ENCODE assay signal across 14 cellular contexts in genomic region chr2:43026451-43027102, GRCh38.
A peak's percentile ranks its signal among the peaks of the same experiment; 100 is the strongest.
DNase-seq lines count a peak whose midpoint lies in the region; ATAC-seq and TF ChIP-seq lines count a peak whose summit lies in the region.
"Had no signal": no experiment of that assay in that cellular context is flagged by ENCODE, and none has a peak within 500 bp of the region (broad histone marks: within the 10 kb centered on the region; RNA-seq: fewer than 3 reads in every experiment).

No MANE protein-coding gene starts in this region.

- TF ChIP-seq POLR2A in tibial nerve (IDR thresholded peaks at IDR 0.05) = no peak

- H2AFZ ChIP-seq in neural progenitor cell (replicated peaks) = no peak overlapping the region

- H3K9me3 ChIP-seq in T-helper 17 cell (ENCODE audit: control insufficient read depth, low read length, poor library complexity, severe bottlenecking) (no peaks in the 10 kb centered on the region), left ventricle myocardium inferior (replicated peaks) (peaks cover 7% of the 10 kb centered on the region), neural progenitor cell (ENCODE audit: low read depth) (no peaks in the 10 kb centered on the region), tibial nerve (peaks cover 0 to 6% (median 0%) of the 10 kb centered on the region in 4 donors)
- H3K9me3 ChIP-seq: prostate gland had no signal

- H3K4me3 ChIP-seq in left ventricle myocardium inferior = no peak overlapping the region
- H3K4me3 ChIP-seq in neural progenitor cell = no peak overlapping the region
- H3K4me3 ChIP-seq in tibial nerve = no peak overlapping the region
- H3K4me3 ChIP-seq: prostate gland had no signal

- H3K27me3 ChIP-seq in left ventricle myocardium inferior (ENCODE audit: low read depth) (no peaks in the 10 kb centered on the region), neural progenitor cell (no peaks in the 10 kb centered on the region), tibial nerve (no peaks in the 10 kb centered on the region)
- H3K27me3 ChIP-seq: foreskin keratinocyte had no signal

- H3K4me1 Mint-ChIP-seq in T-helper 17 cell = peaks cover 7% of the 10 kb centered on the region
- H3K4me1 Mint-ChIP-seq in neural progenitor cell = peaks cover 26% of the 10 kb centered on the region

- H3K4me3 Mint-ChIP-seq in T-helper 17 cell (no peak overlapping the region), neural progenitor cell (no peak overlapping the region)
- H3K4me3 Mint-ChIP-seq: activated naive CD4-positive, alpha-beta T cell treated with anti-CD3 and anti-CD28 coated beads for 36 hours; H9; WTC11 had no signal

- H3K36me3 Mint-ChIP-seq in T-helper 17 cell (ENCODE audit: low read depth) (peaks cover 4% of the 10 kb centered on the region), neural progenitor cell (peaks cover 5% of the 10 kb centered on the region)

- no peak overlapping the region for H3K4me2 ChIP-seq in neural progenitor cell

- peak overlapping the region; percentile 39 for H3K27ac ChIP-seq in left ventricle myocardium inferior (replicated peaks)
- no peak overlapping the region for H3K27ac ChIP-seq in neural progenitor cell
- peak overlapping the region; percentile 36 to 80 (median 58) for H3K27ac ChIP-seq in tibial nerve
- H3K27ac ChIP-seq: foreskin keratinocyte, prostate gland had no signal

- peak overlapping the region; percentile 62 for H3K27ac Mint-ChIP-seq in T-helper 17 cell
- H3K27ac Mint-ChIP-seq in neural progenitor cell = peak overlapping the region; percentile 58
- H3K27ac Mint-ChIP-seq: activated naive CD4-positive, alpha-beta T cell treated with anti-CD3 and anti-CD28 coated beads for 36 hours; WTC11 had no signal

- TF ChIP-seq CTCF in left ventricle myocardium inferior (IDR thresholded peaks at IDR 0.05; ENCODE audit: borderline replicate concordance) (no peak), neural progenitor cell (IDR thresholded peaks at IDR 0.05) (no peak), tibial nerve (IDR thresholded peaks at IDR 0.05) (no peak)

- peaks cover 4% of the 10 kb centered on the region for H3K27me3 Mint-ChIP-seq in T-helper 17 cell
- H3K27me3 Mint-ChIP-seq in neural progenitor cell (ENCODE audit: insufficient read depth, low read depth) = peaks cover 15% of the 10 kb centered on the region

- H3K9ac ChIP-seq in neural progenitor cell = no peak overlapping the region

- ATAC-seq in T-helper 17 cell = no peak
- no peak for ATAC-seq in HG03378 (IDR thresholded peaks at IDR 0.05; ENCODE audit: unreplicated experiment)
- ATAC-seq: foreskin keratinocyte, Panc1, WTC11 had no signal

- no peaks in the 10 kb centered on the region for H4K20me1 ChIP-seq in neural progenitor cell (ENCODE audit: low read depth)

- WGBS in tibial nerve, 2 donors = 72% methylated on average over 13 to 17 of the region's 17 CpGs

- no peaks in the 10 kb centered on the region for H3K79me2 ChIP-seq in neural progenitor cell (ENCODE audit: low read depth)

- peaks cover 11% of the 10 kb centered on the region for H3K9me3 Mint-ChIP-seq in neural progenitor cell

- H3K36me3 ChIP-seq in left ventricle myocardium inferior (no peaks in the 10 kb centered on the region), neural progenitor cell (no peaks in the 10 kb centered on the region), tibial nerve (no peaks in the 10 kb centered on the region)
- H3K36me3 ChIP-seq: prostate gland had no signal

- DNase-seq in T-helper 17 cell = no peak
- DNase-seq in left ventricle myocardium inferior = no peak
- DNase-seq in neural progenitor cell (ENCODE audit: low spot score) = no peak
- DNase-seq in tibial nerve (ENCODE audit: low spot score in 2 of 2) = no peak
- no peak for DNase-seq in activated CD4-positive, alpha-beta T cell treated with anti-CD3 and anti-CD28 coated beads for 48 hours
- DNase-seq in activated naive CD4-positive, alpha-beta T cell (lab: John Stamatoyannopoulos, UW) = no peak
- DNase-seq: activated naive CD4-positive, alpha-beta T cell treated with anti-CD3 and anti-CD28 coated beads for 36 hours; foreskin keratinocyte; H9; NCI-H748 treated with DMSO at 0.1 percent for 48 hours had no signal

- peaks cover 7% of the 10 kb centered on the region for H3F3A ChIP-seq in neural progenitor cell (ENCODE audit: low read depth)

- intact Hi-C loops in left ventricle myocardium inferior (cut with micrococcal nuclease) = loop anchor here (5.0 kb wide), 1 partner anchor 201 kb away; the partner anchor contains the start of gene ZFP36L2

- TF ChIP-seq EP300 in tibial nerve (IDR thresholded peaks at IDR 0.05) = no peak

- H3K4me1 ChIP-seq in left ventricle myocardium inferior (peaks cover 28% of the 10 kb centered on the region), neural progenitor cell (peaks cover 5% of the 10 kb centered on the region), tibial nerve (peaks cover 4 to 57% (median 24%) of the 10 kb centered on the region in 4 donors)
- H3K4me1 ChIP-seq: foreskin keratinocyte, prostate gland had no signal
